8 cellular contexts compared by ENCODE assay signal in the genomic region with DNA sequence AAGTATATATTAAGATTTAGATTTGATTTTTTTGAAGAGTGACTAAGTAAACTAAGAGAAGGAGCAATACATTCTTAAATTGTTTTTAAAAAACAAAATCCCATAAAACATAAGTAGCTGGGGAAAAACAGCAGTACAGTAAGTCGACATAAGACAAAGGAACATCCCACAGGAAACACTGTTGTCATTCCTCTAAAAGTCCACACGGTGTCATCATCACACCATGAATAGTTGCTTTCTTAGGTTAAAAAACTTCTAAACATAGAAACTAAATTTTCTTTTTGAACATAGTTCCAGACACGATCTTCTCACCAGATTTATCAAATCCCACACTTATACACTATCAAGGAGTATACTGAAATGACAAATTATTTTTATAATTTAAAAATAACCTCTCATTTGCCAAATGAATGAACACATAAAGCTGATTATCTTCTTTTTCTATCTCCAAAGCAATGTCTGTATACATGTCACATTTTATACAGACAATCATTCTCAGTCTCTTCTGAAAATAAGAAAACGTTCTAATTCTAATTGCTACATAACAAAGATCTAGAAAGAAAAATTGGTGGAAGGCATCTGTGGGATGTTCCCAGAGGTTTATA. TPM values are rescaled to one million over a fixed set of nuclear protein-coding genes. Genes with fewer than 3 reads are reported as not detected.
DNase-seq lines count a peak whose midpoint lies in the region; ATAC-seq and TF ChIP-seq lines count a peak whose summit lies in the region.

No MANE protein-coding gene starts in this region.

- peaks cover 5% of the 10 kb centered on the region for H3K4me1 Mint-ChIP-seq in activated naive CD8-positive, alpha-beta T cell treated with anti-CD3 and anti-CD28 coated beads for 36 hours

- H3K4me3 ChIP-seq in AG09309 (ENCODE audit: control insufficient read depth, low read depth, low read length) (no peak overlapping the region; the same call in 1 of the 2 replicates), fibroblast of pulmonary artery (replicated peaks; ENCODE audit: low read depth, low read length) (no peak overlapping the region)

- H3K36me3 Mint-ChIP-seq in activated naive CD8-positive, alpha-beta T cell treated with anti-CD3 and anti-CD28 coated beads for 36 hours, result peaks cover 17% of the 10 kb centered on the region

- H3K27me3 Mint-ChIP-seq in activated naive CD8-positive, alpha-beta T cell treated with anti-CD3 and anti-CD28 coated beads for 36 hours, result no peaks in the 10 kb centered on the region

- peak; percentile 63 for DNase-seq in AG09309 (ENCODE audit: low read depth)
- peak; percentile 57 for DNase-seq in NCI-H1694 treated with DMSO at 0.1 percent for 48 hours (lab: John Stamatoyannopoulos, UW)
- DNase-seq in SW 1271 (lab: John Stamatoyannopoulos, UW), result peak; percentile 11 to 75
- DNase-seq in fibroblast of pulmonary artery (ENCODE audit: low read depth), result peak; percentile 93
- DNase-seq in non-pigmented ciliary epithelial cell (ENCODE audit: low read depth), result peak; percentile 65
- no peak for DNase-seq in activated naive CD8-positive, alpha-beta T cell treated with anti-CD3 and anti-CD28 coated beads for 36 hours

- TF ChIP-seq CTCF in AG09309 (IDR thresholded peaks at IDR 0.05; ENCODE audit: control insufficient read depth, insufficient read depth, low read depth, low read length, missing control alignments), result peak; percentile 59
- TF ChIP-seq CTCF in fibroblast of pulmonary artery (IDR thresholded peaks at IDR 0.05; ENCODE audit: low read length, missing control alignments), result peak; percentile 72

- peaks cover 4% of the 10 kb centered on the region for H3K9me3 Mint-ChIP-seq in activated naive CD8-positive, alpha-beta T cell treated with anti-CD3 and anti-CD28 coated beads for 36 hours

- H3K4me3 Mint-ChIP-seq in activated naive CD8-positive, alpha-beta T cell treated with anti-CD3 and anti-CD28 coated beads for 36 hours, result no peak overlapping the region

- peak; percentile 85 for ATAC-seq in GM18517 (IDR thresholded peaks at IDR 0.05; ENCODE audit: unreplicated experiment)
- peak; percentile 69 for ATAC-seq in HG02981 (IDR thresholded peaks at IDR 0.05; ENCODE audit: unreplicated experiment)

- no peak overlapping the region for H3K27ac Mint-ChIP-seq in activated naive CD8-positive, alpha-beta T cell treated with anti-CD3 and anti-CD28 coated beads for 36 hours

RNA-seq across cellular contexts. Expression of gene ODF2L, which starts 15.8 kb away (rescaled TPM):
- total RNA-seq in activated naive CD8-positive, alpha-beta T cell treated with anti-CD3 and anti-CD28 coated beads for 36 hours, result 10 to 100 TPM; 16.9 to 18.0 TPM

RNA-seq across cellular contexts. Expression of gene CLCA2, which starts 43.6 kb away (rescaled TPM):
- total RNA-seq in activated naive CD8-positive, alpha-beta T cell treated with anti-CD3 and anti-CD28 coated beads for 36 hours, result not detected
